In genomic region chr2:29443627-29444026, GRCh38 we compare ENCODE assay signal across 1 cellular context.
TF ChIP-seq lines count a peak whose summit lies in the region.

No MANE protein-coding gene starts in this region.

TF ChIP-seq in IMR-90, 13 proteins besides CTCF, POLR2A, EP300 and RAD21:
- TF ChIP-seq SMC3 (IDR thresholded peaks at IDR 0.05; ENCODE audit: low read depth, low read length) (no peak), RFX5 (IDR thresholded peaks at IDR 0.05; ENCODE audit: low read depth, low read length) (no peak), FOS (IDR thresholded peaks at IDR 0.05; ENCODE audit: low read depth, low read length) (no peak), RCOR1 (IDR thresholded peaks at IDR 0.05; ENCODE audit: insufficient replicate concordance, low read length) (no peak), BHLHE40 (IDR thresholded peaks at IDR 0.05; ENCODE audit: low read depth, low read length) (no peak), MAFK (IDR thresholded peaks at IDR 0.05; ENCODE audit: low read depth, low read length) (no peak), ELK1 (IDR thresholded peaks at IDR 0.05; ENCODE audit: borderline replicate concordance, low read depth, low read length) (no peak), CEBPB (IDR thresholded peaks at IDR 0.05; ENCODE audit: low read depth, low read length) (no peak), CHD1 (IDR thresholded peaks at IDR 0.05; ENCODE audit: low read depth, low read length) (no peak), NFE2L2 (IDR thresholded peaks at IDR 0.05; ENCODE audit: low read depth, low read length) (no peak), MAZ (IDR thresholded peaks at IDR 0.05; ENCODE audit: borderline replicate concordance, low read depth, low read length) (no peak), USF2 (IDR thresholded peaks at IDR 0.05; ENCODE audit: low read depth, low read length) (no peak), MXI1 (IDR thresholded peaks at IDR 0.05; ENCODE audit: borderline replicate concordance, low read depth, low read length) (no peak)
